ENCODE assay signal across 1 cellular context in the genomic region with DNA sequence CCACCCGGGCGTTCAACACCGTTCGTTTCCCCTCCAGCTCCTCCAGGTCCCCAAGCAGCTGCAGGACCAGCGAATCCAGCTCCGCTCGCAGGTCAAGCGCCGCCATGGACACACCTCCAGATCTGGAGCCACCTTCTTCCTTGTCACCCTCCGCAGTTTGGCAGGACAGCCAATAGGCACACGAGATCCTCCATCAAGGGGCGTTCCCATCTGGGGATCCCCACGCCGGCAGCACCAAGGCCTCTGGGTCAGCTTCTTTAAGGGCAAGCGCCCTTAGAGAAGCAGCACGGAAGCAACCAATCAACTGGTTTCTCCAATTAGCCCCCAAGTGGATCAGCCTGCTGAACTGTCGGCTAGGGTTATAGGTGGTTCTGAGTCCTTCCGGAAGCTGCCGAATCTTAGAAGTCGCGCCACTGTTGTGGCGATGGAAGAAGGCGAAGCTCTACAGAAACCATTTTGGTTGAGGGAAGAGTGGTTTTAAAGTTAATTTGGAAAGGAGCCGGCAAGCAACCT.
TF ChIP-seq lines count a peak whose summit lies in the region.

No MANE protein-coding gene starts in this region.

TF ChIP-seq in K562, 482 proteins besides CTCF, POLR2A, EP300 and RAD21 (continued from another document):
- TF ChIP-seq, protein P1, sequence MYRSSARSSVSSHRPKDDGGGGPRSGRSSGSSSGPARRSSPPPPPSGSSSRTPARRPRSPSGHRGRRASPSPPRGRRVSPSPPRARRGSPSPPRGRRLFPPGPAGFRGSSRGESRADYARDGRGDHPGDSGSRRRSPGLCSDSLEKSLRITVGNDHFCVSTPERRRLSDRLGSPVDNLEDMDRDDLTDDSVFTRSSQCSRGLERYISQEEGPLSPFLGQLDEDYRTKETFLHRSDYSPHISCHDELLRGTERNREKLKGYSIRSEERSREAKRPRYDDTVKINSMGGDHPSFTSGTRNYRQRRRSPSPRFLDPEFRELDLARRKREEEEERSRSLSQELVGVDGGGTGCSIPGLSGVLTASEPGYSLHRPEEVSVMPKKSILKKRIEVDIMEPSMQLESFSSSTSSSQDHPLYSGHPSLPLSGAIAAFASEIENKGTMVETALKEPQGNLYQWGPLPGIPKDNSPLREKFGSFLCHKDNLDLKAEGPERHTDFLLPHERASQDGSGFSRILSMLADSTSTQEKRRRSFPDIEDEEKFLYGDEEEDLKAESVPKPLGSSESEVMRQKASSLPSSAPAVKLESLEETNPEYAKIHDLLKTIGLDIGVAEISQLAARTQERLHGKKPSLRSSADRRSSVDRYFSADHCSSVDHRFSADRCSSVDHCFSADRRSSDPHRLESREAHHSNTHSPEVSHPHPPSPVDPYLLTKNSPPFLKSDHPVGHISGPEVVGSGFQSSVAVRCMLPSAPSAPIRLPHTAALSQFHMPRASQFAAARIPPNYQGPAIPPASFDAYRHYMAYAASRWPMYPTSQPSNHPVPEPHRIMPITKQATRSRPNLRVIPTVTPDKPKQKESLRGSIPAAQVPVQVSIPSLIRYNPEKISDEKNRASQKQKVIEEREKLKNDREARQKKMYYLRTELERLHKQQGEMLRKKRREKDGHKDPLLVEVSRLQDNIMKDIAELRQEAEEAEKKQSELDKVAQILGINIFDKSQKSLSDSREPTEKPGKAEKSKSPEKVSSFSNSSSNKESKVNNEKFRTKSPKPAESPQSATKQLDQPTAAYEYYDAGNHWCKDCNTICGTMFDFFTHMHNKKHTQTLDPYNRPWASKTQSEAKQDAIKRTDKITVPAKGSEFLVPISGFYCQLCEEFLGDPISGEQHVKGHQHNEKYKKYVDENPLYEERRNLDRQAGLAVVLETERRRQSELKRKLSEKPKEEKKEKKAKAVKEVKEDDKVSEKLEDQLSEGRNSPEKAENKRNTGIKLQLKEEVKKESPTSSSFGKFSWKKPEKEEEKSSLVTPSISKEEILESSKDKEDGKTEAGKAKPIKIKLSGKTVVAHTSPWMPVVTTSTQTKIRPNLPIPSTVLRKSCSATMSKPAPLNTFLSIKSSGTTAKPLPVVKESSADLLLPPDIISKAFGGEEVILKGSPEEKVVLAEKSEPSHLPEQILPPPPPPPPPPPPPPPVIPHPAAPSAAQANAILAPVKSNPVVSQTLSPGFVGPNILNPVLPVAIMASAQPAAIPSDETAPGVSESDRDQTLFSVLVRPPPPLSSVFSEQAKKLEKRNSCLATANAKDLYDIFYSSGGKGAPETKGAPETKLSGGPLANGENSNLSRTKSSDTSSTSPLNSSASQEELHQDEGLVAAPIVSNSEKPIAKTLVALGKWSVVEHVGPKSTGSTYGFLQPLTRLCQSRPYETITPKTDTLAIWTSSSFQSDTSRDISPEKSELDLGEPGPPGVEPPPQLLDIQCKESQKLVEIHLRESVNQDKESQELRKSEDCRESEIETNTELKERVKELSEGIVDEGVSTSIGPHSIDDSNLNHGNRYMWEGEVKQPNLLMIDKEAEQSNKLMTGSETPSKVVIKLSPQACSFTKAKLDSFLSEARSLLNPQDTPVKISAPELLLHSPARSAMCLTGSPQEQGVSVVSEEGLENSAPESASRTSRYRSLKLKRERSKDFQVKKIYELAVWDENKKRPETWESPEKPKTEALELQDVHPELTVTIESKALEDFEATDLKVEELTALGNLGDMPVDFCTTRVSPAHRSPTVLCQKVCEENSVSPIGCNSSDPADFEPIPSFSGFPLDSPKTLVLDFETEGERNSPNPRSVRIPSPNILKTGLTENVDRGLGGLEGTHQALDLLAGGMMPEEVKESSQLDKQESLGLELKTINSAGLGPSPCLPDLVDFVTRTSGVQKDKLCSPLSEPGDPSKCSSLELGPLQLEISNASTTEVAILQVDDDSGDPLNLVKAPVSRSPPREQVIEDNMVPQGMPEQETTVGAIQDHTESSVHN (IDR thresholded peaks at IDR 0.05; ENCODE audit: borderline replicate concordance in 1 of 2, low read depth in 1 of 2), result peak in 1 of 2 experiments; percentile 25; a peak in 1 of 4 replicates
- no peak for TF ChIP-seq ZNF184 (CRISPR knock-in tag; IDR thresholded peaks at IDR 0.05)
- TF ChIP-seq, protein P2, sequence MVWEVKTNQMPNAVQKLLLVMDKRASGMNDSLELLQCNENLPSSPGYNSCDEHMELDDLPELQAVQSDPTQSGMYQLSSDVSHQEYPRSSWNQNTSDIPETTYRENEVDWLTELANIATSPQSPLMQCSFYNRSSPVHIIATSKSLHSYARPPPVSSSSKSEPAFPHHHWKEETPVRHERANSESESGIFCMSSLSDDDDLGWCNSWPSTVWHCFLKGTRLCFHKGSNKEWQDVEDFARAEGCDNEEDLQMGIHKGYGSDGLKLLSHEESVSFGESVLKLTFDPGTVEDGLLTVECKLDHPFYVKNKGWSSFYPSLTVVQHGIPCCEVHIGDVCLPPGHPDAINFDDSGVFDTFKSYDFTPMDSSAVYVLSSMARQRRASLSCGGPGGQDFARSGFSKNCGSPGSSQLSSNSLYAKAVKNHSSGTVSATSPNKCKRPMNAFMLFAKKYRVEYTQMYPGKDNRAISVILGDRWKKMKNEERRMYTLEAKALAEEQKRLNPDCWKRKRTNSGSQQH (CRISPR knock-in tag; IDR thresholded peaks at IDR 0.05), result no peak
- TF ChIP-seq IFI16 (CRISPR knock-in tag; IDR thresholded peaks at IDR 0.05), result no peak
- TF ChIP-seq HCFC1 (IDR thresholded peaks at IDR 0.05; ENCODE audit: low read depth, low read length), result peak; percentile 39; the same call in 1 of the 2 replicates
- peak; percentile 20; the same call in 1 of the 2 replicates for TF ChIP-seq HDAC2 (IDR thresholded peaks at IDR 0.05)
- no peak for TF ChIP-seq KAT2B (IDR thresholded peaks at IDR 0.05; ENCODE audit: low read depth, low read length)
- peak; percentile 50 for TF ChIP-seq KDM5B (IDR thresholded peaks at IDR 0.05; ENCODE audit: insufficient replicate concordance, low read depth, low read length)
- TF ChIP-seq, protein P3, sequence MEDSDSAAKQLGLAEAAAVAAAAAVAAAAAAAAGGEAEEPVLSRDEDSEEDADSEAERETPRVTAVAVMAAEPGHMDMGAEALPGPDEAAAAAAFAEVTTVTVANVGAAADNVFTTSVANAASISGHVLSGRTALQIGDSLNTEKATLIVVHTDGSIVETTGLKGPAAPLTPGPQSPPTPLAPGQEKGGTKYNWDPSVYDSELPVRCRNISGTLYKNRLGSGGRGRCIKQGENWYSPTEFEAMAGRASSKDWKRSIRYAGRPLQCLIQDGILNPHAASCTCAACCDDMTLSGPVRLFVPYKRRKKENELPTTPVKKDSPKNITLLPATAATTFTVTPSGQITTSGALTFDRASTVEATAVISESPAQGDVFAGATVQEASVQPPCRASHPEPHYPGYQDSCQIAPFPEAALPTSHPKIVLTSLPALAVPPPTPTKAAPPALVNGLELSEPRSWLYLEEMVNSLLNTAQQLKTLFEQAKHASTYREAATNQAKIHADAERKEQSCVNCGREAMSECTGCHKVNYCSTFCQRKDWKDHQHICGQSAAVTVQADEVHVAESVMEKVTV (CRISPR knock-in tag; IDR thresholded peaks at IDR 0.05), result no peak
- no peak for TF ChIP-seq TSC22D4 (tag; IDR thresholded peaks at IDR 0.05)
- TF ChIP-seq, protein P4, sequence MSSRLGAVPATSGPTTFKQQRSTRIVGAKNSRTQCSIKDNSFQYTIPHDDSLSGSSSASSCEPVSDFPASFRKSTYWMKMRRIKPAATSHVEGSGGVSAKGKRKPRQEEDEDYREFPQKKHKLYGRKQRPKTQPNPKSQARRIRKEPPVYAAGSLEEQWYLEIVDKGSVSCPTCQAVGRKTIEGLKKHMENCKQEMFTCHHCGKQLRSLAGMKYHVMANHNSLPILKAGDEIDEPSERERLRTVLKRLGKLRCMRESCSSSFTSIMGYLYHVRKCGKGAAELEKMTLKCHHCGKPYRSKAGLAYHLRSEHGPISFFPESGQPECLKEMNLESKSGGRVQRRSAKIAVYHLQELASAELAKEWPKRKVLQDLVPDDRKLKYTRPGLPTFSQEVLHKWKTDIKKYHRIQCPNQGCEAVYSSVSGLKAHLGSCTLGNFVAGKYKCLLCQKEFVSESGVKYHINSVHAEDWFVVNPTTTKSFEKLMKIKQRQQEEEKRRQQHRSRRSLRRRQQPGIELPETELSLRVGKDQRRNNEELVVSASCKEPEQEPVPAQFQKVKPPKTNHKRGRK (tag; IDR thresholded peaks at IDR 0.05), result no peak
- TF ChIP-seq TAF1 (IDR thresholded peaks at IDR 0.05; ENCODE audit: control insufficient read depth, extremely low read depth, insufficient read depth, low read length, severe bottlenecking), result peak; percentile 20
- TF ChIP-seq, protein P5, sequence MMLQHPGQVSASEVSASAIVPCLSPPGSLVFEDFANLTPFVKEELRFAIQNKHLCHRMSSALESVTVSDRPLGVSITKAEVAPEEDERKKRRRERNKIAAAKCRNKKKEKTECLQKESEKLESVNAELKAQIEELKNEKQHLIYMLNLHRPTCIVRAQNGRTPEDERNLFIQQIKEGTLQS (IDR thresholded peaks at IDR 0.05), result no peak
- TF ChIP-seq, protein P5 (CRISPR knock-in tag; conservative IDR thresholded peaks at IDR 0.05), result 0 out of 2 replicates have a peak, but pooled peaks have one; percentile 27
- peak; percentile 31; the same call in 1 of the 2 replicates for TF ChIP-seq ZNF12 (CRISPR knock-in tag; IDR thresholded peaks at IDR 0.05)
- peak; percentile 15 for TF ChIP-seq CTBP1 (IDR thresholded peaks at IDR 0.05; ENCODE audit: borderline replicate concordance)
TF ChIP-seq in K562: peak in this region for 60.
